In genomic region chr1:74623716-74624115, GRCh38 we compare ENCODE assay signal across 9 cellular contexts. TPM values are rescaled to one million over a fixed set of nuclear protein-coding genes. Genes with fewer than 3 reads are reported as not detected.
"Had no signal": no experiment of that assay in that cellular context is flagged by ENCODE, and none has a peak within 500 bp of the region (broad histone marks: within the 10 kb centered on the region; RNA-seq: fewer than 3 reads in every experiment).

No MANE protein-coding gene starts in this region.

- DNase-seq: IMR-90, KBM-7, KG1 had no signal

- H3K4me3 ChIP-seq: K562 had no signal

- H3K9ac ChIP-seq: KMS-11 had no signal

- H3K27ac ChIP-seq: HL-60, KMS-11 had no signal

- H3K4me2 ChIP-seq: KMS-11 had no signal

- ATAC-seq: HepG2, K562 had no signal

RNA-seq across cellular contexts. Expression of gene ERICH3, which starts 49.9 kb away (rescaled TPM):
- total RNA-seq: HepG2, HT-29, IMR-90, K562 had no signal
- polyA plus RNA-seq: IgD-negative memory B cell, IMR-90, K562 had no signal
